In the genomic region with DNA sequence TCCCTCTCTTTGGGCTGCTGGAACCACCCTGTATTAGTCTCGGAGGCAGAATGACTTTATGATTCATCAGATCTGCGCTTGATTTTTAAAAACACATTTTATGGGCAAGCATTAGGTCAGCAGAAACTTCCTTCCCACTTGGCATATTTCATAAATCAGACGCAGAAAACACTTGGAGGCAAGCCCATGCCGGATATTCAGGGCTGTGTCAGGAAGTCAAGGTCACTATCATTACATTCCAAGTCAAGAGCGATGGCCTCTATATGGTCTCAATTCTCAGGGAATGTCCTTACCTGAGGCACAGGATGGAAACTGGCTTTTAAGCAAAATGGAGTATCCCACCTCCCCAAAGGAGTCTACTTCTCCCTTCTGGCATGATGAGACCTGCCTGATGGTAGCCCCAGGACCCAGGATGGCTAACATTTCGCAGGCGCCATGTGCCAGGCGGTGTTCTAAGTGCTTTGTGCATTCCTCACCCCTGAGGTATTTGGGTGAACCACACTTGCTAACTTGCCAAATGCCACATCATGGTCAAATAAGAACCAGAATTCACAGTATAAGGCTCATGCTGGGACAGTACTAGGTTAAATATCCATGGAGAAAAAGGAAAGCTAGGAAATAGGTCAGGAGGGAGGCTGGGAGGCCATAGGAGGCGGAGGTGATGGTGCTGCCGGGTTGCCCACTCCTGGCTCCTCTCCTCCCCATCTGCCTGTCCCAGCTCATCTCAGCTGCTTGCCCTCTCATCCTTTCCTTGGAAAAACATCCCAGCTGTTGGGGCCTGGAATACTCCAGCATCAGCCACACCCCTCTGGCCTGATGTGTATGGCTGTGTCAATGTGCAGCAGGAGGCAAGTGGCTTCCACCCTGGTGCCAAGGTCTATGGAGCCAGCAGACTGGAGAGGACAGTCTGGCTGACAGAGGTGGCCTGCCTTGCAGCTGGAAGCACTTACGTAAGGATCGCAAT, we compare ENCODE assay signal across 1 cellular context.
A peak's percentile ranks its signal among the peaks of the same experiment; 100 is the strongest.
TF ChIP-seq lines count a peak whose summit lies in the region.

No MANE protein-coding gene starts in this region.

TF ChIP-seq in SK-N-SH treated with all-trans-retinoic acid at 6 μM for 48 hours, 23 proteins besides CTCF, POLR2A, EP300 and RAD21 (continued from another document):
- TF ChIP-seq TSHZ2 (CRISPR knock-in tag; IDR thresholded peaks at IDR 0.05) (no peak), ESRRG (CRISPR knock-in tag; IDR thresholded peaks at IDR 0.05) (no peak), PPARA (CRISPR knock-in tag; IDR thresholded peaks at IDR 0.05; ENCODE audit: borderline replicate concordance) (no peak), SNAI2 (CRISPR knock-in tag; IDR thresholded peaks at IDR 0.05) (no peak), ARNTL (CRISPR knock-in tag; IDR thresholded peaks at IDR 0.05; ENCODE audit: borderline replicate concordance, low read depth) (no peak), ZFP30 (CRISPR knock-in tag; IDR thresholded peaks at IDR 0.05) (no peak), ISL1 (CRISPR knock-in tag; IDR thresholded peaks at IDR 0.05) (peak; percentile 87), ZC3H10 (CRISPR knock-in tag; IDR thresholded peaks at IDR 0.05) (peak; percentile 45; the same call in 1 of the 2 replicates), TOX (CRISPR knock-in tag; IDR thresholded peaks at IDR 0.05; ENCODE audit: borderline replicate concordance) (peak; percentile 4; the same call in 1 of the 2 replicates), TCF4 (CRISPR knock-in tag; IDR thresholded peaks at IDR 0.05; ENCODE audit: borderline replicate concordance) (no peak), CSDC2 (CRISPR knock-in tag; IDR thresholded peaks at IDR 0.05) (peak; percentile 23; the same call in 1 of the 2 replicates), POU6F1 (CRISPR knock-in tag; IDR thresholded peaks at IDR 0.05; ENCODE audit: borderline replicate concordance, low read depth) (no peak)
- TF ChIP-seq, protein P1, sequence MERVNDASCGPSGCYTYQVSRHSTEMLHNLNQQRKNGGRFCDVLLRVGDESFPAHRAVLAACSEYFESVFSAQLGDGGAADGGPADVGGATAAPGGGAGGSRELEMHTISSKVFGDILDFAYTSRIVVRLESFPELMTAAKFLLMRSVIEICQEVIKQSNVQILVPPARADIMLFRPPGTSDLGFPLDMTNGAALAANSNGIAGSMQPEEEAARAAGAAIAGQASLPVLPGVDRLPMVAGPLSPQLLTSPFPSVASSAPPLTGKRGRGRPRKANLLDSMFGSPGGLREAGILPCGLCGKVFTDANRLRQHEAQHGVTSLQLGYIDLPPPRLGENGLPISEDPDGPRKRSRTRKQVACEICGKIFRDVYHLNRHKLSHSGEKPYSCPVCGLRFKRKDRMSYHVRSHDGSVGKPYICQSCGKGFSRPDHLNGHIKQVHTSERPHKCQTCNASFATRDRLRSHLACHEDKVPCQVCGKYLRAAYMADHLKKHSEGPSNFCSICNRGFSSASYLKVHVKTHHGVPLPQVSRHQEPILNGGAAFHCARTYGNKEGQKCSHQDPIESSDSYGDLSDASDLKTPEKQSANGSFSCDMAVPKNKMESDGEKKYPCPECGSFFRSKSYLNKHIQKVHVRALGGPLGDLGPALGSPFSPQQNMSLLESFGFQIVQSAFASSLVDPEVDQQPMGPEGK (CRISPR knock-in tag; IDR thresholded peaks at IDR 0.05; ENCODE audit: borderline replicate concordance): peak; percentile 39; the same call in 1 of the 2 replicates
